ENCODE assay signal across 22 cellular contexts in the genomic region with DNA sequence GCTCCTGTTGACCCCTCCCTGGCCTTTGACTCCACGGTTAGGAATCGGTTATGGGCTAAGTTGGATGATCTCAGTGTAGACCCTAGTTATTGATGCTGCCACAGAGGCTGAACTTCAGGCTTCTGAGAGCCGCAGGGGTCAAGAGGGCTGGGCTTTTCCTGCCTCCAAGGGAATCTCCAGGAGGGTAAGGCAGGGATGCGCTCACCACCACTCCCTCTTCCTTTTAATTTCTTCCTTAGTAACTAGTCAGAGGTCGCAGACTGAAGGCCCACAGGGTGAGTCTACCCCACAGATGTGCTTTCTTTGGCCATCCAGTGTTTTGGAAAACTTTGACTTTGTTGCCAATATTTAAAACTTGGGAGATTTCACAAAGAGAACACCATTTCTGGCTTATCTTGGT.
"Had no signal": no experiment of that assay in that cellular context is flagged by ENCODE, and none has a peak within 500 bp of the region (broad histone marks: within the 10 kb centered on the region; RNA-seq: fewer than 3 reads in every experiment).

No MANE protein-coding gene starts in this region.

- ATAC-seq: activated CD4-positive, alpha-beta T cell treated with anti-CD3 and anti-CD28 coated beads for 36 hours; activated naive CD4-positive, alpha-beta T cell treated with anti-CD3 and anti-CD28 coated beads, Interleukin-2, amount 50 U/mL, for 72 hours; activated T-cell treated with anti-CD3 and anti-CD28 coated beads, Interleukin-2, amount 50 U/mL, for 72 hours; effector memory CD8-positive, alpha-beta T cell; T-cell had no signal

- DNase-seq: activated CD4-positive, alpha-beta memory T cell treated with anti-CD3 and anti-CD28 coated beads, Interleukin-2, amount 10 ng/mL, durations not matched to agents 7 days and 5 days; activated CD4-positive, alpha-beta T cell treated with anti-CD3 and anti-CD28 coated beads for 36 hours; activated CD4-positive, alpha-beta T cell treated with anti-CD3 and anti-CD28 coated beads, Interleukin-2, amount 10 ng/mL, durations not matched to agents 24 days and 14 days; activated CD4-positive, alpha-beta T cell treated with anti-CD3 and anti-CD28 coated beads, Interleukin-2, amount 50 U/mL, for 4 hours; activated CD4-positive, CD25-positive, alpha-beta regulatory T cell; activated CD4-positive, CD25-positive, alpha-beta regulatory T cell treated with anti-CD3 and anti-CD28 coated beads, Interleukin-2, amount 50 U/mL, for 72 hours; activated CD8-positive, alpha-beta memory T cell treated with anti-CD3 and anti-CD28 coated beads, Interleukin-2, amount 50 U/mL, for 48 hours; activated gamma-delta T cell; activated naive CD4-positive, alpha-beta T cell; activated naive CD4-positive, alpha-beta T cell treated with anti-CD3 and anti-CD28 coated beads, Interleukin-2, amount 10 ng/mL, durations not matched to agents 7 days and 5 days; activated naive CD8-positive, alpha-beta T cell treated with anti-CD3 and anti-CD28 coated beads, Interleukin-2, amount 10 ng/mL, durations not matched to agents 7 days and 5 days; activated T-cell treated with anti-CD3 and anti-CD28 coated beads for 4 hours; activated T-cell treated with anti-CD3 and anti-CD28 coated beads, Interleukin-2, amount 50 U/mL, for 24 hours; activated T-cell treated with anti-CD3 and anti-CD28 coated beads, Interleukin-2, amount 50 U/mL, for 72 hours; central memory CD4-positive, alpha-beta T cell; cerebellar nuclear complex; colonic mucosa; effector memory CD8-positive, alpha-beta T cell; foreskin fibroblast; head of caudate nucleus; T-cell had no signal
